ENCODE assay signal across 8 cellular contexts in genomic region chr6:24936641-24937317, GRCh38. TPM values are rescaled to one million over a fixed set of nuclear protein-coding genes. Genes with fewer than 3 reads are reported as not detected.
DNase-seq lines count a peak whose midpoint lies in the region; ATAC-seq and TF ChIP-seq lines count a peak whose summit lies in the region.

No MANE protein-coding gene starts in this region.

- H3K9me3 ChIP-seq in OCI-LY3 (ENCODE audit: insufficient read depth, low read length) = no peaks in the 10 kb centered on the region

- H3K36me3 ChIP-seq in OCI-LY3 (replicated peaks; ENCODE audit: low read depth, low read length) = peaks cover 45% of the 10 kb centered on the region

- H3K4me2 ChIP-seq in OCI-LY3 (ENCODE audit: low read length) = peak overlapping the region; percentile 66

- peak; percentile 24 for DNase-seq in fibroblast of mammary gland (ENCODE audit: low read depth)
- DNase-seq in NCI-H345 treated with DMSO at 0.1 percent for 48 hours (lab: John Stamatoyannopoulos, UW; ENCODE audit: unreplicated experiment) = no peak
- DNase-seq in UCSD-AML1 (lab: John Stamatoyannopoulos, UW; ENCODE audit: unreplicated experiment) = no peak
- no peak for DNase-seq in sciatic nerve (ENCODE audit: low spot score)
- DNase-seq in NCI-H2171 treated with DMSO at 0.1 percent for 48 hours (lab: John Stamatoyannopoulos, UW) = no peak

- H3K4me3 ChIP-seq in OCI-LY3 (ENCODE audit: low read length) = peak overlapping the region; percentile 62
- no peak overlapping the region for H3K4me3 ChIP-seq in fibroblast of mammary gland (ENCODE audit: control insufficient read depth, low read depth, low read length)

- peak overlapping the region; percentile 82 for H3K27ac ChIP-seq in OCI-LY3 (ENCODE audit: low read length)

- H2AFZ ChIP-seq in OCI-LY3 (ENCODE audit: low read depth, low read length) = no peak overlapping the region

- TF ChIP-seq CTCF in OCI-LY3 (IDR thresholded peaks at IDR 0.05; ENCODE audit: low read depth, low read length) (no peak), fibroblast of mammary gland (conservative IDR thresholded peaks at IDR 0.05; ENCODE audit: control insufficient read depth, insufficient read depth, low read depth, low read length) (no peak)

- peaks cover 96% of the 10 kb centered on the region for H4K20me1 ChIP-seq in OCI-LY3 (ENCODE audit: insufficient read depth, low read length)

- peak; percentile 76 for ATAC-seq in GM18502 (IDR thresholded peaks at IDR 0.05; ENCODE audit: poor library complexity, unreplicated experiment)
- peak; percentile 62 for ATAC-seq in GM21737 (IDR thresholded peaks at IDR 0.05; ENCODE audit: unreplicated experiment)
- ATAC-seq in sciatic nerve = no peak

- no peaks in the 10 kb centered on the region for H3K27me3 ChIP-seq in OCI-LY3 (ENCODE audit: low read depth, low read length)

- peaks cover 100% of the 10 kb centered on the region for H3K4me1 ChIP-seq in OCI-LY3 (ENCODE audit: low read length)

- 0 out of 2 replicates have a peak overlapping the region, but pooled peaks have one; percentile 17 for H3K9ac ChIP-seq in OCI-LY3 (ENCODE audit: low read length)

- intact Hi-C loops in sciatic nerve (cut with DNase I) = no loop called here

- peaks cover 97% of the 10 kb centered on the region for H3K79me2 ChIP-seq in OCI-LY3 (ENCODE audit: low read length)

RNA-seq across cellular contexts. Expression of gene RIPOR2, which starts 1.0 kb away (rescaled TPM):
- 17.0 TPM for total RNA-seq in sciatic nerve
